Comparison of ENCODE assay signal across 11 cellular contexts in genomic region chr2:152263902-152264301, GRCh38.
"Had no signal": no experiment of that assay in that cellular context is flagged by ENCODE, and none has a peak within 500 bp of the region (broad histone marks: within the 10 kb centered on the region; RNA-seq: fewer than 3 reads in every experiment).

No MANE protein-coding gene starts in this region.

- ATAC-seq: GM23338, HCT116 had no signal

- DNase-seq: GM23248, GOT3, H7, H9, HCEC 1CT, HFFc6 had no signal

- H3K4me1 ChIP-seq: HAP-1 had no signal

- FAIRE-seq: H1, H54 had no signal

- H3K27ac ChIP-seq: GM23248 had no signal

- H3K4me3 ChIP-seq: GM23248, GM23338, HAP-1 had no signal

- H3K36me3 ChIP-seq: HAP-1 had no signal
